Comparison of ENCODE assay signal across 9 cellular contexts in the genomic region with DNA sequence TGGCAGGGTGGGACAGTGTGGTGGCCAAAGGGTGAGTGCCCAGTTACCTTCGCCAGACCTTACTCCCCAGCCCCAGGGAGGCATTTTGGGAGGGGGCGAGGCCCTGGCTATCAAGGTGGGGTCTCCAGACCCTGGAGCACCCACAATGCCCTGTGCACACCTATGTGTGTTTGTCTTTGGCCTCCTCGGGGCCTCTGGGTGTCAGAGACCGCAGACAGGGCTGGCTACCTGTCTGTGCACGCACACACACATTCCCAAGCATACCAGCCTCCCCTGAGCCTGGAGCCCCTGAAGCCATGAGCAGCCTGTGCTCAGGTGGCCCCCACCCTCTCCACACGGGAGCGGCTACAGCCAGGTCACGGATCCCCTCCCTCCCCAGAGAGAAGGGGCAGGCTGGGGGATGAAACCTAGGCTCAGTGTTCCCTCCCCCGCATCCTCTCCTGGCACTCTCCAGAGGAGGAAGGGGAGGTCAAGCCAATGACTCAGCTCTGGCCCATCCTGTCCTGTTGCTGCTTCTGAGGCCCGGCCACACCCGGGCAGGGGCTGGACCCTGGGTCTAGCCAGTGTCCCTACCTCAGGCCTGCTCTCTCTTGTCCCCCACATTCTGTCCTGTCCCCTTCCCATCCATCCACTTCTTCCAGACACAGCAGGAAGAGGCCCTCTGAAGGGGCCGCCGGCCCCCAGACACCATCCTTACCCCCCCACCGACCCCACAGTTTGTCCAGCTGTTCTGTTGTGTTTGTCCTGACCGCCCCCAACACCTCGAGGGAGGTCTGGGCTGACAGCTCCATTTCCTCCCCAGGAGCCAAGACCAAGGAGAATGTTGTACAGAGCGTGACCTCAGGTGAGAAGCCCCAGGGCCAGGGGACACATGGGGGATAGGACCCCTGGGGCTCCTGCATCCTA. TPM values are rescaled to one million over a fixed set of nuclear protein-coding genes. Genes with fewer than 3 reads are reported as not detected.
A peak's percentile ranks its signal among the peaks of the same experiment; 100 is the strongest.
DNase-seq lines count a peak whose midpoint lies in the region; ATAC-seq and TF ChIP-seq lines count a peak whose summit lies in the region.
"Had no signal": no experiment of that assay in that cellular context is flagged by ENCODE, and none has a peak within 500 bp of the region (broad histone marks: within the 10 kb centered on the region; RNA-seq: fewer than 3 reads in every experiment).

No MANE protein-coding gene starts in this region.

- intact Hi-C loops in ascending aorta (cut with DNase I), result loop anchor here (5.0 to 10.0 kb wide), 2 partner anchors 247 to 434 kb away; a partner anchor contains a TSS

- no peak overlapping the region for H3K9ac ChIP-seq in smooth muscle cell (ENCODE audit: low read depth)

- no peak for ATAC-seq in activated naive CD8-positive, alpha-beta T cell treated with anti-CD3 and anti-CD28 coated beads, Interleukin-2, amount 50 U/mL, for 24 hours
- ATAC-seq in HG03135 (IDR thresholded peaks at IDR 0.05; ENCODE audit: unreplicated experiment), result no peak

- H3K4me3 Mint-ChIP-seq in activated naive CD8-positive, alpha-beta T cell treated with anti-CD3 and anti-CD28 coated beads, Interleukin-2, amount 50 U/mL, for 24 hours, result no peak overlapping the region

- H3K9me3 ChIP-seq in ascending aorta (no peaks in the 10 kb centered on the region), hepatocyte (ENCODE audit: low read depth) (no peaks in the 10 kb centered on the region), smooth muscle cell (replicated peaks; ENCODE audit: low read depth) (no peaks in the 10 kb centered on the region)

- H4K20me1 ChIP-seq in hepatocyte (ENCODE audit: insufficient read depth, poor library complexity, severe bottlenecking) (no peaks in the 10 kb centered on the region), smooth muscle cell (ENCODE audit: low read depth) (no peaks in the 10 kb centered on the region)

- H3K27me3 Mint-ChIP-seq in activated naive CD8-positive, alpha-beta T cell treated with anti-CD3 and anti-CD28 coated beads, Interleukin-2, amount 50 U/mL, for 24 hours, result no peaks in the 10 kb centered on the region

- H3K36me3 Mint-ChIP-seq in activated naive CD8-positive, alpha-beta T cell treated with anti-CD3 and anti-CD28 coated beads, Interleukin-2, amount 50 U/mL, for 24 hours (ENCODE audit: low read depth), result no peaks in the 10 kb centered on the region

- H3K79me2 ChIP-seq in hepatocyte, result no peaks in the 10 kb centered on the region
- no peaks in the 10 kb centered on the region for H3K79me2 ChIP-seq in smooth muscle cell (ENCODE audit: low read depth)

- H3K4me3 ChIP-seq in ascending aorta, result peak overlapping the region; percentile 20 to 42
- no peak overlapping the region for H3K4me3 ChIP-seq in hepatocyte
- no peak overlapping the region for H3K4me3 ChIP-seq in smooth muscle cell

- H2AFZ ChIP-seq in hepatocyte (no peak overlapping the region), smooth muscle cell (ENCODE audit: low read depth) (no peak overlapping the region)

- H3K4me1 Mint-ChIP-seq in activated naive CD8-positive, alpha-beta T cell treated with anti-CD3 and anti-CD28 coated beads, Interleukin-2, amount 50 U/mL, for 24 hours, result no peaks in the 10 kb centered on the region

- H3K36me3 ChIP-seq in ascending aorta, result no peaks in the 10 kb centered on the region
- H3K36me3 ChIP-seq in hepatocyte (replicated peaks; ENCODE audit: insufficient read depth, low read depth), result no peaks in the 10 kb centered on the region
- H3K36me3 ChIP-seq in smooth muscle cell (ENCODE audit: low read depth), result no peaks in the 10 kb centered on the region

- no peaks in the 10 kb centered on the region for H3K9me3 Mint-ChIP-seq in activated naive CD8-positive, alpha-beta T cell treated with anti-CD3 and anti-CD28 coated beads, Interleukin-2, amount 50 U/mL, for 24 hours

- H3K27me3 ChIP-seq in ascending aorta (no peaks in the 10 kb centered on the region), hepatocyte (no peaks in the 10 kb centered on the region), smooth muscle cell (ENCODE audit: low read depth) (no peaks in the 10 kb centered on the region)

- peak overlapping the region; percentile 56 for H3K4me2 ChIP-seq in hepatocyte
- peak overlapping the region; percentile 43 for H3K4me2 ChIP-seq in smooth muscle cell

- no peaks in the 10 kb centered on the region for H3K9me2 ChIP-seq in hepatocyte (replicated peaks; ENCODE audit: insufficient read depth)

- DNase-seq in HPDE6-E6E7 (ENCODE audit: extremely low spot score) (peak; percentile 86), ascending aorta (ENCODE audit: low spot score in 2 of 2) (peak in 1 of 2 donors; percentile 84), hepatocyte (ENCODE audit: low spot score) (peak; percentile 63), smooth muscle cell (lab: John Stamatoyannopoulos, UW; ENCODE audit: unreplicated experiment) (no peak), NAMALWA (ENCODE audit: low spot score) (no peak), COR-L47 (lab: John Stamatoyannopoulos, UW) (no peak)
- DNase-seq in activated naive CD8-positive, alpha-beta T cell treated with anti-CD3 and anti-CD28 coated beads, Interleukin-2, amount 50 U/mL, for 24 hours, result no peak
- DNase-seq: NCI-H1092 had no signal

- WGBS in hepatocyte (ENCODE audit: low lambda C conversion rate, missing lambda C conversion rate), result 58% methylated on average over 16 of the region's 17 CpGs
- 55% methylated on average over 16 of the region's 17 CpGs for WGBS in smooth muscle cell (ENCODE audit: low lambda C conversion rate)

- H3K4me1 ChIP-seq in ascending aorta, result peaks cover 47 to 64% of the 10 kb centered on the region in 2 donors
- peaks cover 31% of the 10 kb centered on the region for H3K4me1 ChIP-seq in hepatocyte (ENCODE audit: insufficient read depth)
- peaks cover 30% of the 10 kb centered on the region for H3K4me1 ChIP-seq in smooth muscle cell (ENCODE audit: low read depth)

- no peak for TF ChIP-seq CTCF in ascending aorta (IDR thresholded peaks at IDR 0.05)
- no peak for TF ChIP-seq CTCF in hepatocyte (IDR thresholded peaks at IDR 0.05; ENCODE audit: poor library complexity)
- TF ChIP-seq CTCF in smooth muscle cell (IDR thresholded peaks at IDR 0.05; ENCODE audit: borderline replicate concordance, insufficient read depth, poor library complexity, severe bottlenecking), result no peak

- H3K27ac Mint-ChIP-seq in activated naive CD8-positive, alpha-beta T cell treated with anti-CD3 and anti-CD28 coated beads, Interleukin-2, amount 50 U/mL, for 24 hours, result no peak overlapping the region

- no peaks in the 10 kb centered on the region for H3F3A ChIP-seq in smooth muscle cell (ENCODE audit: low read depth)

- H3K27ac ChIP-seq in ascending aorta (peak overlapping the region; percentile 95 to 98), hepatocyte (peak overlapping the region; percentile 37), smooth muscle cell (ENCODE audit: low read depth) (peak overlapping the region; percentile 28)

RNA-seq across cellular contexts. Expression of a gene that starts 0.7 kb away (rescaled TPM):
- 250 TPM for total RNA-seq in ascending aorta
- 2.7 and 12.1 TPM in 2 replicates for total RNA-seq in hepatocyte
- 14.6 and 18.5 TPM in 2 replicates for polyA plus RNA-seq in hepatocyte
- 2.6 and 6.7 TPM in 2 replicates for total RNA-seq in smooth muscle cell
- 2.3 and 4.1 TPM in 2 replicates for polyA plus RNA-seq in smooth muscle cell

RNA-seq across cellular contexts. Expression of a gene that starts 1.7 kb away (rescaled TPM):
- total RNA-seq in ascending aorta (282 TPM), hepatocyte (1.9 and 4.9 TPM in 2 replicates), smooth muscle cell (0.09 and 0.90 TPM in 2 replicates)
- polyA plus RNA-seq in hepatocyte (1.9 and 2.2 TPM in 2 replicates), smooth muscle cell (0.16 and 0.35 TPM in 2 replicates)

RNA-seq across cellular contexts. Expression of a gene that starts 9.2 kb away (rescaled TPM):
- 882 TPM for total RNA-seq in ascending aorta
- not detected in 2 replicates for total RNA-seq in hepatocyte
- not detected in 2 replicates for polyA plus RNA-seq in hepatocyte
- total RNA-seq in smooth muscle cell, result 0.99 TPM in 1 of 2 replicates, not detected in the other
- polyA plus RNA-seq in smooth muscle cell, result not detected in 2 replicates

Comparison
In these comparisons a context has a peak if more than half of its experiments do, and no peak if none do; other contexts are left out.
1. DNase-seq: peak in HPDE6-E6E7 (single experiment) and hepatocyte (single experiment); none in smooth muscle cell (single experiment), NAMALWA (single experiment), COR-L47 (single experiment) and activated naive CD8-positive, alpha-beta T cell treated with anti-CD3 and anti-CD28 coated beads, Interleukin-2, amount 50 U/mL, for 24 hours (single experiment).
2. H3K27ac ChIP-seq: peak in every context shown above with its lines; median percentile 96 in ascending aorta; 37 in hepatocyte; 28 in smooth muscle cell.
3. H3K4me3 ChIP-seq: peak in ascending aorta (2 of 2); none in hepatocyte (single experiment) and smooth muscle cell (single experiment).
4. RNA of a gene that starts 0.7 kb away (total RNA-seq): 250 TPM in ascending aorta (single experiment); 2.7 to 12.1 TPM in hepatocyte and 2.6 to 6.7 TPM in smooth muscle cell; every median in the first group is over 10 times any median in the second.
5. RNA of a gene that starts 1.7 kb away (total RNA-seq): 282 TPM in ascending aorta (single experiment); 1.9 to 4.9 TPM in hepatocyte and 0.09 to 0.90 TPM in smooth muscle cell; every median in the first group is over 10 times any median in the second.
6. RNA of a gene that starts 9.2 kb away (total RNA-seq): 882 TPM in ascending aorta (single experiment); 0.99 TPM in smooth muscle cell and not detected in hepatocyte; every median in the first group is over 100 times any median in the second.